1 cellular context compared by ENCODE assay signal in the genomic region with DNA sequence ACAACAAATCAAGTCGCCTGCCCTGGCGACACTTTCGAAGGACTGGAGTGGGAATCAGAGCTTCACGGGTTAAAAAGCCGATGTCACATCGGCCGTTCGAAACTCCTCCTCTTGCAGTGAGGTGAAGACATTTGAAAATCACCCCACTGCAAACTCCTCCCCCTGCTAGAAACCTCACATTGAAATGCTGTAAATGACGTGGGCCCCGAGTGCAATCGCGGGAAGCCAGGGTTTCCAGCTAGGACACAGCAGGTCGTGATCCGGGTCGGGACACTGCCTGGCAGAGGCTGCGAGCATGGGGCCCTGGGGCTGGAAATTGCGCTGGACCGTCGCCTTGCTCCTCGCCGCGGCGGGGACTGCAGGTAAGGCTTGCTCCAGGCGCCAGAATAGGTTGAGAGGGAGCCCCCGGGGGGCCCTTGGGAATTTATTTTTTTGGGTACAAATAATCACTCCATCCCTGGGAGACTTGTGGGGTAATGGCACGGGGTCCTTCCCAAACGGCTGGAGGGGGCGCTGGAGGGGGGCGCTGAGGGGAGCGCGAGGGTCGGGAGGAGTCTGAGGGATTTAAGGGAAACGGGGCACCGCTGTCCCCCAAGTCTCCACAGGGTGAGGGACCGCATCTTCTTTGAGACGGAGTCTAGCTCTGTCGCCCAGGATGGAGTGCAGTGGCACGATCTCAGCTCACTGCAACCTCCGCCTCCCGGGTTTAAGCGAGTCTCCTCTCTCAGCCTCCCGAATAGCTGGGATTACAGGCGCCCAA.
TF ChIP-seq lines count a peak whose summit lies in the region.

TSS of gene LDLR (plus strand) at position 210 of the 760 bp plus-strand sequence. CDS start at position 296, 86 bp downstream.

TF ChIP-seq in K562, 482 proteins besides CTCF, POLR2A, EP300 and RAD21 (continued from another document and continues in another):
- TF ChIP-seq GTF3C2 (IDR thresholded peaks at IDR 0.05; ENCODE audit: borderline replicate concordance, extremely low read depth, insufficient read length) (no peak), ZNF282 (CRISPR knock-in tag; IDR thresholded peaks at IDR 0.05) (no peak), SMARCA4 (IDR thresholded peaks at IDR 0.05) (no peak), PURB (CRISPR knock-in tag; IDR thresholded peaks at IDR 0.05; ENCODE audit: low read depth) (no peak), TAF1 (IDR thresholded peaks at IDR 0.05; ENCODE audit: control insufficient read depth, extremely low read depth, insufficient read depth, low read length, severe bottlenecking) (peak; percentile 97), HOXB6 (CRISPR knock-in tag; IDR thresholded peaks at IDR 0.05; ENCODE audit: borderline replicate concordance) (no peak), HIVEP1 (CRISPR knock-in tag; IDR thresholded peaks at IDR 0.05) (no peak), MEF2A (IDR thresholded peaks at IDR 0.05; ENCODE audit: control insufficient read depth, low read depth, low read length) (no peak), FOXA3 (CRISPR knock-in tag; conservative IDR thresholded peaks at IDR 0.05 in 1 of 2, IDR thresholded peaks at IDR 0.05 in 1 of 2) (no peak), DACH1 (IDR thresholded peaks at IDR 0.05; ENCODE audit: partially characterized antibody) (no peak), ZNF561 (CRISPR knock-in tag; conservative IDR thresholded peaks at IDR 0.05) (no peak), WHSC1 (IDR thresholded peaks at IDR 0.05; ENCODE audit: low read length) (no peak), KDM1A (IDR thresholded peaks at IDR 0.05) (no peak), ZNF444 (CRISPR knock-in tag; IDR thresholded peaks at IDR 0.05) (no peak), TGIF2 (CRISPR knock-in tag; IDR thresholded peaks at IDR 0.05) (no peak; the same call in 1 of the 2 replicates), THAP12 (CRISPR knock-in tag; IDR thresholded peaks at IDR 0.05) (no peak; the same call in 1 of the 2 replicates), ARID3B (CRISPR knock-in tag; IDR thresholded peaks at IDR 0.05; ENCODE audit: borderline replicate concordance) (no peak), MYC (IDR thresholded peaks at IDR 0.05; ENCODE audit: low read depth, low read length) (peak; percentile 66), MYC (CRISPR knock-in tag; IDR thresholded peaks at IDR 0.05; ENCODE audit: borderline replicate concordance, low read depth) (no peak), PHTF2 (CRISPR knock-in tag; IDR thresholded peaks at IDR 0.05) (no peak), NR2C2 (CRISPR knock-in tag; IDR thresholded peaks at IDR 0.05) (0 out of 2 replicates have a peak, but pooled peaks have one; percentile 30), NR2C2 (tag; IDR thresholded peaks at IDR 0.05) (peak; percentile 3; the same call in 1 of the 2 replicates), NCOA6 (IDR thresholded peaks at IDR 0.05) (no peak), ZNF134 (CRISPR knock-in tag; conservative IDR thresholded peaks at IDR 0.05) (no peak), HBP1 (CRISPR knock-in tag; IDR thresholded peaks at IDR 0.05) (no peak), POLR3A (IDR thresholded peaks at IDR 0.05; ENCODE audit: borderline replicate concordance, extremely low read depth, insufficient read depth, insufficient read length) (no peak), RBM25 (IDR thresholded peaks at IDR 0.05; ENCODE audit: low read depth, low read length, severe bottlenecking) (no peak), POU5F1 (IDR thresholded peaks at IDR 0.05; ENCODE audit: borderline replicate concordance, low read depth, low read length, partially characterized antibody) (peak; percentile 32), DNMT1 (IDR thresholded peaks at IDR 0.05) (no peak)
- TF ChIP-seq, protein P1, sequence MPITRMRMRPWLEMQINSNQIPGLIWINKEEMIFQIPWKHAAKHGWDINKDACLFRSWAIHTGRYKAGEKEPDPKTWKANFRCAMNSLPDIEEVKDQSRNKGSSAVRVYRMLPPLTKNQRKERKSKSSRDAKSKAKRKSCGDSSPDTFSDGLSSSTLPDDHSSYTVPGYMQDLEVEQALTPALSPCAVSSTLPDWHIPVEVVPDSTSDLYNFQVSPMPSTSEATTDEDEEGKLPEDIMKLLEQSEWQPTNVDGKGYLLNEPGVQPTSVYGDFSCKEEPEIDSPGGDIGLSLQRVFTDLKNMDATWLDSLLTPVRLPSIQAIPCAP (CRISPR knock-in tag; IDR thresholded peaks at IDR 0.05; ENCODE audit: borderline replicate concordance): no peak
- TF ChIP-seq, protein P2, sequence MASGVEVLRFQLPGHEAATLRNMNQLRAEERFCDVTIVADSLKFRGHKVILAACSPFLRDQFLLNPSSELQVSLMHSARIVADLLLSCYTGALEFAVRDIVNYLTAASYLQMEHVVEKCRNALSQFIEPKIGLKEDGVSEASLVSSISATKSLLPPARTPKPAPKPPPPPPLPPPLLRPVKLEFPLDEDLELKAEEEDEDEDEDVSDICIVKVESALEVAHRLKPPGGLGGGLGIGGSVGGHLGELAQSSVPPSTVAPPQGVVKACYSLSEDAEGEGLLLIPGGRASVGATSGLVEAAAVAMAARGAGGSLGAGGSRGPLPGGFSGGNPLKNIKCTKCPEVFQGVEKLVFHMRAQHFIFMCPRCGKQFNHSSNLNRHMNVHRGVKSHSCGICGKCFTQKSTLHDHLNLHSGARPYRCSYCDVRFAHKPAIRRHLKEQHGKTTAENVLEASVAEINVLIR (CRISPR knock-in tag; IDR thresholded peaks at IDR 0.05): no peak; the same call in 1 of the 2 replicates
- TF ChIP-seq, protein P3, sequence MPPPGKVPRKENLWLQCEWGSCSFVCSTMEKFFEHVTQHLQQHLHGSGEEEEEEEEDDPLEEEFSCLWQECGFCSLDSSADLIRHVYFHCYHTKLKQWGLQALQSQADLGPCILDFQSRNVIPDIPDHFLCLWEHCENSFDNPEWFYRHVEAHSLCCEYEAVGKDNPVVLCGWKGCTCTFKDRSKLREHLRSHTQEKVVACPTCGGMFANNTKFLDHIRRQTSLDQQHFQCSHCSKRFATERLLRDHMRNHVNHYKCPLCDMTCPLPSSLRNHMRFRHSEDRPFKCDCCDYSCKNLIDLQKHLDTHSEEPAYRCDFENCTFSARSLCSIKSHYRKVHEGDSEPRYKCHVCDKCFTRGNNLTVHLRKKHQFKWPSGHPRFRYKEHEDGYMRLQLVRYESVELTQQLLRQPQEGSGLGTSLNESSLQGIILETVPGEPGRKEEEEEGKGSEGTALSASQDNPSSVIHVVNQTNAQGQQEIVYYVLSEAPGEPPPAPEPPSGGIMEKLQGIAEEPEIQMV (tag; conservative IDR thresholded peaks at IDR 0.05; ENCODE audit: low read depth): no peak
- TF ChIP-seq, protein P4, sequence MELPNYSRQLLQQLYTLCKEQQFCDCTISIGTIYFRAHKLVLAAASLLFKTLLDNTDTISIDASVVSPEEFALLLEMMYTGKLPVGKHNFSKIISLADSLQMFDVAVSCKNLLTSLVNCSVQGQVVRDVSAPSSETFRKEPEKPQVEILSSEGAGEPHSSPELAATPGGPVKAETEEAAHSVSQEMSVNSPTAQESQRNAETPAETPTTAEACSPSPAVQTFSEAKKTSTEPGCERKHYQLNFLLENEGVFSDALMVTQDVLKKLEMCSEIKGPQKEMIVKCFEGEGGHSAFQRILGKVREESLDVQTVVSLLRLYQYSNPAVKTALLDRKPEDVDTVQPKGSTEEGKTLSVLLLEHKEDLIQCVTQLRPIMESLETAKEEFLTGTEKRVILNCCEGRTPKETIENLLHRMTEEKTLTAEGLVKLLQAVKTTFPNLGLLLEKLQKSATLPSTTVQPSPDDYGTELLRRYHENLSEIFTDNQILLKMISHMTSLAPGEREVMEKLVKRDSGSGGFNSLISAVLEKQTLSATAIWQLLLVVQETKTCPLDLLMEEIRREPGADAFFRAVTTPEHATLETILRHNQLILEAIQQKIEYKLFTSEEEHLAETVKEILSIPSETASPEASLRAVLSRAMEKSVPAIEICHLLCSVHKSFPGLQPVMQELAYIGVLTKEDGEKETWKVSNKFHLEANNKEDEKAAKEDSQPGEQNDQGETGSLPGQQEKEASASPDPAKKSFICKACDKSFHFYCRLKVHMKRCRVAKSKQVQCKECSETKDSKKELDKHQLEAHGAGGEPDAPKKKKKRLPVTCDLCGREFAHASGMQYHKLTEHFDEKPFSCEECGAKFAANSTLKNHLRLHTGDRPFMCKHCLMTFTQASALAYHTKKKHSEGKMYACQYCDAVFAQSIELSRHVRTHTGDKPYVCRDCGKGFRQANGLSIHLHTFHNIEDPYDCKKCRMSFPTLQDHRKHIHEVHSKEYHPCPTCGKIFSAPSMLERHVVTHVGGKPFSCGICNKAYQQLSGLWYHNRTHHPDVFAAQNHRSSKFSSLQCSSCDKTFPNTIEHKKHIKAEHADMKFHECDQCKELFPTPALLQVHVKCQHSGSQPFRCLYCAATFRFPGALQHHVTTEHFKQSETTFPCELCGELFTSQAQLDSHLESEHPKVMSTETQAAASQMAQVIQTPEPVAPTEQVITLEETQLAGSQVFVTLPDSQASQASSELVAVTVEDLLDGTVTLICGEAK (IDR thresholded peaks at IDR 0.05): no peak
- TF ChIP-seq, protein P4 (CRISPR knock-in tag; IDR thresholded peaks at IDR 0.05): no peak
